ENCODE assay signal across 21 cellular contexts in the genomic region with DNA sequence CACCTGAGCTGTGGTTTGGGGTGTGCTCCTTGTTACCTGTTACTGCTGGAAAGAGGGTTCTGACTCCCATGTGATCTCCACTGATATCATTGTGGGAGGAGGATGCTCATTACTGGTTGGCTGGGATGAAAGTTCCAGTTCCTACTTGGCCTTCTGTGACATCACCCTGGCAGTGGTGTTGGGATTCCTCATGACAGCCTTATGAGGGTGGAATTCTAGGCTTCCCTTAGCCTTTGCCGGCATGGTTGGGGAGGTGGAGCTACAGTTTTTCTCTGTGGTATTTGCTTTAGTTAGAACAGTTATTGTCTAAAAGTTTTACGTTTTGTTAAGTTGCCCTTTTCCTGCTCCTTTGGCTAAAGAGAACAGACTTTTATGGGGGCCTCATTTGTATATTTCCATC.
DNase-seq lines count a peak whose midpoint lies in the region; ATAC-seq and TF ChIP-seq lines count a peak whose summit lies in the region.
"Had no signal": no experiment of that assay in that cellular context is flagged by ENCODE, and none has a peak within 500 bp of the region (broad histone marks: within the 10 kb centered on the region; RNA-seq: fewer than 3 reads in every experiment).

No MANE protein-coding gene starts in this region.

- peak; percentile 25 for ATAC-seq in left ventricle myocardium superior
- ATAC-seq: A549, GM12878, HCT116, HepG2 had no signal

- no peak overlapping the region for H4K5ac ChIP-seq in mesendoderm (ENCODE audit: low read length)

- H3K4me3 ChIP-seq in left ventricle myocardium inferior, result no peak overlapping the region
- no peak overlapping the region for H3K4me3 ChIP-seq in fibroblast of the aortic adventitia (ENCODE audit: low read depth, low read length)
- no peak overlapping the region for H3K4me3 ChIP-seq in mesendoderm (ENCODE audit: low read length)
- no peak overlapping the region for H3K4me3 ChIP-seq in adrenal gland
- no peak overlapping the region for H3K4me3 ChIP-seq in uterus
- H3K4me3 ChIP-seq: A549, GM12878 had no signal

- no peak overlapping the region for H3K27ac Mint-ChIP-seq in type B pancreatic cell
- H3K27ac Mint-ChIP-seq: CD4-positive, alpha-beta T cell; HFFc6 had no signal

- no peak overlapping the region for H3K4me2 ChIP-seq in mesendoderm (ENCODE audit: low read length)
- H3K4me2 ChIP-seq: A549 had no signal

- H3K36me3 Mint-ChIP-seq in type B pancreatic cell, result peaks cover 4% of the 10 kb centered on the region

- H3K36me3 ChIP-seq in left ventricle myocardium inferior, result peaks cover 3% of the 10 kb centered on the region
- no peaks in the 10 kb centered on the region for H3K36me3 ChIP-seq in mesendoderm (ENCODE audit: control insufficient read depth, insufficient read depth, low read length)
- no peaks in the 10 kb centered on the region for H3K36me3 ChIP-seq in adrenal gland (replicated peaks in 1 of 2)
- no peaks in the 10 kb centered on the region for H3K36me3 ChIP-seq in uterus

- DNase-seq in left ventricle myocardium superior, result no peak
- no peak for DNase-seq in left ventricle myocardium inferior
- DNase-seq in fibroblast of the aortic adventitia (ENCODE audit: low read depth), result peak; percentile 9
- DNase-seq in mesendoderm, result peak; percentile 8
- DNase-seq in adrenal gland, result no peak
- no peak for DNase-seq in uterus
- no peak for DNase-seq in type B pancreatic cell (ENCODE audit: extremely low spot score, unreplicated experiment)
- DNase-seq: AML-193; Caco-2; CD4-positive, alpha-beta T cell; DMS79 treated with DMSO at 0.1 percent for 48 hours; EL; GOT3; H7; HFFc6 had no signal

- H3K4me1 ChIP-seq in left ventricle myocardium inferior (peaks cover 23% of the 10 kb centered on the region), mesendoderm (ENCODE audit: control insufficient read depth, low read depth, low read length) (no peaks in the 10 kb centered on the region), adrenal gland (replicated peaks in 1 of 2) (peaks cover 0 to 11% of the 10 kb centered on the region in 2 donors), uterus (no peaks in the 10 kb centered on the region)
- H3K4me1 ChIP-seq: A549 had no signal

- H3K9me3 Mint-ChIP-seq in type B pancreatic cell, result peaks cover 7% of the 10 kb centered on the region

- no peak overlapping the region for H2AK5ac ChIP-seq in mesendoderm (ENCODE audit: low read length)

- H3K56ac ChIP-seq in mesendoderm (ENCODE audit: low read length), result no peak overlapping the region

- H3K4me3 Mint-ChIP-seq in type B pancreatic cell, result no peak overlapping the region
- H3K4me3 Mint-ChIP-seq: CD4-positive, alpha-beta T cell; HFFc6 had no signal

- intact Hi-C loops in left ventricle myocardium superior (cut with micrococcal nuclease) (no loop called here), left ventricle myocardium inferior (cut with micrococcal nuclease) (no loop called here), adrenal gland (cut with DNase I) (no loop called here), uterus (cut with DNase I; ENCODE audit: low total_unique reads) (no loop called here)

- H3K23ac ChIP-seq in mesendoderm (ENCODE audit: low read length), result no peak overlapping the region

- H3K9me3 ChIP-seq in left ventricle myocardium inferior (replicated peaks) (peaks cover 3% of the 10 kb centered on the region), adrenal gland (replicated peaks in 1 of 3) (no peaks in the 10 kb centered on the region), uterus (no peaks in the 10 kb centered on the region)
- H3K9me3 ChIP-seq: Caco-2 had no signal

- H2BK120ac ChIP-seq in mesendoderm (ENCODE audit: low read depth, low read length), result no peak overlapping the region

- no peak overlapping the region for H4K8ac ChIP-seq in mesendoderm (ENCODE audit: low read depth, low read length)

- H3K79me1 ChIP-seq in mesendoderm (ENCODE audit: low read length), result no peaks in the 10 kb centered on the region

- H3K79me2 ChIP-seq in mesendoderm (ENCODE audit: control insufficient read depth, insufficient read depth, low read length), result no peaks in the 10 kb centered on the region

- no peaks in the 10 kb centered on the region for H3K4me1 Mint-ChIP-seq in type B pancreatic cell (ENCODE audit: unreplicated experiment)

- H3K4ac ChIP-seq in mesendoderm (ENCODE audit: low read depth, low read length), result no peak overlapping the region

- H3K9ac ChIP-seq in mesendoderm (ENCODE audit: low read length), result no peak overlapping the region

- no peak overlapping the region for H2BK15ac ChIP-seq in mesendoderm (replicated peaks; ENCODE audit: low read depth)

- no peak overlapping the region for H3K18ac ChIP-seq in mesendoderm (ENCODE audit: low read length)

- WGBS in mesendoderm (ENCODE audit: extremely low coverage, insufficient coverage, low lambda C conversion rate), result no CpG with 5 or more reads among the region's 2 CpGs
- 81 to 97% (median 89%) methylated on average over 2 of the region's 2 CpGs for WGBS in adrenal gland, 4 donors

- TF ChIP-seq CTCF in left ventricle myocardium inferior (IDR thresholded peaks at IDR 0.05; ENCODE audit: borderline replicate concordance) (no peak), fibroblast of the aortic adventitia (IDR thresholded peaks at IDR 0.05; ENCODE audit: insufficient read depth, low read length) (no peak), adrenal gland (IDR thresholded peaks at IDR 0.05) (no peak), uterus (IDR thresholded peaks at IDR 0.05) (no peak), type B pancreatic cell (conservative IDR thresholded peaks at IDR 0.05) (no peak)

- TF ChIP-seq POLR2A in adrenal gland (IDR thresholded peaks at IDR 0.05) (no peak), uterus (IDR thresholded peaks at IDR 0.05) (no peak)

- no peaks in the 10 kb centered on the region for H3K27me3 Mint-ChIP-seq in type B pancreatic cell
- H3K27me3 Mint-ChIP-seq: CD4-positive, alpha-beta T cell had no signal

- H2BK5ac ChIP-seq in mesendoderm (ENCODE audit: low read length), result no peak overlapping the region

- H3K27ac ChIP-seq in left ventricle myocardium inferior (replicated peaks) (no peak overlapping the region), mesendoderm (ENCODE audit: low read depth, low read length) (no peak overlapping the region), adrenal gland (no peak overlapping the region), uterus (no peak overlapping the region)
- H3K27ac ChIP-seq: 22Rv1, A549, C4-2B had no signal

- H3K27me3 ChIP-seq in left ventricle myocardium inferior (ENCODE audit: low read depth), result no peaks in the 10 kb centered on the region
- no peaks in the 10 kb centered on the region for H3K27me3 ChIP-seq in mesendoderm (ENCODE audit: insufficient read depth, low read length, poor library complexity)
- no peaks in the 10 kb centered on the region for H3K27me3 ChIP-seq in adrenal gland
- no peaks in the 10 kb centered on the region for H3K27me3 ChIP-seq in uterus

Comparison
In these comparisons a context has a peak if more than half of its experiments do, and no peak if none do; other contexts are left out.
1. DNase-seq: peak in fibroblast of the aortic adventitia (single experiment) and mesendoderm (single experiment); none in left ventricle myocardium superior (single experiment), left ventricle myocardium inferior (single experiment), adrenal gland (0 of 7), uterus (0 of 2) and type B pancreatic cell (single experiment).